Comparison of ENCODE assay signal across 13 cellular contexts in the genomic region with DNA sequence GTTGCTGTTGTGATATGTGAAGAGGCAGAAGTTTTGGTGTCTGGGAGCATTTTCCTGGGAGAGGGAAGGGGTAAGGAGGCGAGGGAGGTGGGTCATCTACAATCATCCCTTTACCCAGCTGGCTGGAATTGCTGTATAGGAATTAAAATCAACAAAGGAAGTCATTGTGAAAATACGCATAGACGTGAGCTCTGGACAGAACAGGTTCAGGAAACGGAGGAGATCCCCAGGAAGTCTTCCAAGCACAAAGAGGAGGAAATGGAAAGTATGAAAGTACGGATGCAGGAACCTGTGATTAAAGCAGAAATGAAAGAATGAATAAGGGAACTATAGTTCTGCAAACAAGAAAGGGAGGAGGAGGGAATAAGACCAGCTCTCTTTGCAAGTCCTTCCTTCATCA.
"Had no signal": no experiment of that assay in that cellular context is flagged by ENCODE, and none has a peak within 500 bp of the region (broad histone marks: within the 10 kb centered on the region; RNA-seq: fewer than 3 reads in every experiment).

No MANE protein-coding gene starts in this region.

- DNase-seq: activated CD4-positive, alpha-beta T cell treated with anti-CD3 and anti-CD28 coated beads, Interleukin-2, amount 50 U/mL, for 48 hours; activated naive CD4-positive, alpha-beta T cell treated with anti-CD3 and anti-CD28 coated beads, Interleukin-2, amount 50 U/mL, for 16 hours; hippocampal formation; kidney; left lung; naive thymus-derived CD4-positive, alpha-beta T cell; ovary; stimulated activated naive CD8-positive, alpha-beta T cell treated with anti-CD3 and anti-CD28 coated beads, Interleukin-15, amount 100 ng/mL, for 72 hours; T-helper 9 cell; WERI-Rb-1 had no signal

- H3K27ac ChIP-seq: esophagus muscularis mucosa, left lung, ovary, WERI-Rb-1 had no signal

- H3K4me3 ChIP-seq: esophagus muscularis mucosa, left lung, ovary had no signal

- H3K36me3 ChIP-seq: esophagus muscularis mucosa, left lung, ovary, WERI-Rb-1 had no signal

- H3K9me3 ChIP-seq: esophagus muscularis mucosa, left lung, ovary had no signal

- ATAC-seq: activated T-helper 17 cell treated with anti-CD3 and anti-CD28 coated beads, Interleukin-2, amount 50 U/mL, for 72 hours; left lung; naive thymus-derived CD4-positive, alpha-beta T cell; sciatic nerve; stimulated activated naive CD8-positive, alpha-beta T cell treated with anti-CD3 and anti-CD28 coated beads, Interleukin-15, amount 100 ng/mL, for 72 hours had no signal

- H3K27me3 ChIP-seq: ovary had no signal
